1 cellular context compared by ENCODE assay signal in genomic region chr11:65960824-65961266, GRCh38.
TF ChIP-seq lines count a peak whose summit lies in the region.

No MANE protein-coding gene starts in this region.

TF ChIP-seq in K562, 482 proteins besides CTCF, POLR2A, EP300 and RAD21 (continued from another document and continues in another):
- no peak for TF ChIP-seq PBX2 (CRISPR knock-in tag; IDR thresholded peaks at IDR 0.05; ENCODE audit: low read depth)
- TF ChIP-seq PBX2 (tag; conservative IDR thresholded peaks at IDR 0.05; ENCODE audit: low read depth), result no peak
- no peak for TF ChIP-seq NR1H2 (CRISPR knock-in tag; IDR thresholded peaks at IDR 0.05)
- TF ChIP-seq NFATC3 (IDR thresholded peaks at IDR 0.05), result peak; percentile 73; the same call in 1 of the 2 replicates
- no peak for TF ChIP-seq HMG20B (CRISPR knock-in tag; IDR thresholded peaks at IDR 0.05)
- no peak for TF ChIP-seq STAG1 (CRISPR knock-in tag; IDR thresholded peaks at IDR 0.05; ENCODE audit: borderline replicate concordance)
- no peak for TF ChIP-seq WHSC1 (IDR thresholded peaks at IDR 0.05; ENCODE audit: low read length)
- TF ChIP-seq POLR2AphosphoS2 (IDR thresholded peaks at IDR 0.05; ENCODE audit: low read length), result no peak
- TF ChIP-seq DDX20 (tag; IDR thresholded peaks at IDR 0.05; ENCODE audit: low read depth), result no peak
- no peak for TF ChIP-seq CEBPZ (IDR thresholded peaks at IDR 0.05; ENCODE audit: borderline replicate concordance, low read depth, low read length)
- no peak for TF ChIP-seq ZNF436 (CRISPR knock-in tag; IDR thresholded peaks at IDR 0.05)
- TF ChIP-seq HBP1 (CRISPR knock-in tag; IDR thresholded peaks at IDR 0.05), result no peak
- TF ChIP-seq CHCHD3 (CRISPR knock-in tag; IDR thresholded peaks at IDR 0.05), result no peak
- TF ChIP-seq KLF1 (tag; IDR thresholded peaks at IDR 0.05), result no peak
- TF ChIP-seq MTA3 (IDR thresholded peaks at IDR 0.05; ENCODE audit: borderline replicate concordance), result no peak
- no peak for TF ChIP-seq GMEB1 (CRISPR knock-in tag; IDR thresholded peaks at IDR 0.05)
- no peak for TF ChIP-seq CGGBP1 (CRISPR knock-in tag; IDR thresholded peaks at IDR 0.05)
- TF ChIP-seq ZBTB1 (CRISPR knock-in tag; IDR thresholded peaks at IDR 0.05; ENCODE audit: borderline replicate concordance, low read depth), result no peak
- peak; percentile 36 for TF ChIP-seq ARID1B (IDR thresholded peaks at IDR 0.05)
- no peak for TF ChIP-seq NUFIP1 (IDR thresholded peaks at IDR 0.05; ENCODE audit: partially characterized antibody)
- no peak for TF ChIP-seq MCM5 (IDR thresholded peaks at IDR 0.05; ENCODE audit: low read depth)
- no peak for TF ChIP-seq SIN3A (IDR thresholded peaks at IDR 0.05; ENCODE audit: borderline replicate concordance in 2 of 2, control insufficient read depth in 1 of 2, low read depth in 2 of 2, low read length in 2 of 2)
- TF ChIP-seq ZNF644 (tag; IDR thresholded peaks at IDR 0.05; ENCODE audit: low read depth), result 0 out of 2 replicates have a peak, but pooled peaks have one; percentile 35
- TF ChIP-seq U2AF2 (optimal IDR thresholded peaks at IDR 0.05; ENCODE audit: low read depth, low read length), result no peak
- TF ChIP-seq KLF6 (CRISPR knock-in tag; IDR thresholded peaks at IDR 0.05; ENCODE audit: borderline replicate concordance), result no peak
- TF ChIP-seq ATF4 (CRISPR knock-in tag; IDR thresholded peaks at IDR 0.05), result no peak
- TF ChIP-seq GTF2A2 (tag; IDR thresholded peaks at IDR 0.05), result no peak
- TF ChIP-seq ELF2 (CRISPR knock-in tag; IDR thresholded peaks at IDR 0.05), result no peak
- no peak for TF ChIP-seq ZC3H8 (IDR thresholded peaks at IDR 0.05)
- TF ChIP-seq SAP30 (IDR thresholded peaks at IDR 0.05; ENCODE audit: borderline replicate concordance, insufficient read depth, low read depth, low read length, poor library complexity, severe bottlenecking), result peak; percentile 19
- TF ChIP-seq ZBTB34 (CRISPR knock-in tag; IDR thresholded peaks at IDR 0.05), result no peak
- no peak for TF ChIP-seq NR0B1 (IDR thresholded peaks at IDR 0.05; ENCODE audit: partially characterized antibody)
- TF ChIP-seq USF1 (CRISPR knock-in tag; IDR thresholded peaks at IDR 0.05), result no peak
- no peak for TF ChIP-seq JUN (IDR thresholded peaks at IDR 0.05; ENCODE audit: borderline replicate concordance, low read depth, low read length)
- no peak for TF ChIP-seq JUN (CRISPR knock-in tag; IDR thresholded peaks at IDR 0.05; ENCODE audit: borderline replicate concordance)
- no peak for TF ChIP-seq ETV1 (tag; conservative IDR thresholded peaks at IDR 0.05; ENCODE audit: low read depth)
- no peak for TF ChIP-seq ZSCAN29 (IDR thresholded peaks at IDR 0.05)
- no peak for TF ChIP-seq SMARCE1 (IDR thresholded peaks at IDR 0.05)
